ENCODE assay signal across 8 cellular contexts in genomic region chr15:57217716-57218598, GRCh38.
A peak's percentile ranks its signal among the peaks of the same experiment; 100 is the strongest.
DNase-seq lines count a peak whose midpoint lies in the region; ATAC-seq, FAIRE-seq and TF ChIP-seq lines count a peak whose summit lies in the region.
"Had no signal": no experiment of that assay in that cellular context is flagged by ENCODE, and none has a peak within 500 bp of the region (broad histone marks: within the 10 kb centered on the region; RNA-seq: fewer than 3 reads in every experiment).

No MANE protein-coding gene starts in this region.

- intact Hi-C loops in endothelial cell of umbilical vein (cut with micrococcal nuclease) (loop anchor here (10.0 kb wide), 1 partner anchor 333 kb away; no protein-coding TSS in a partner anchor), lower lobe of right lung (cut with DNase I) (no loop called here)

- H3K4me2 ChIP-seq in endothelial cell of umbilical vein (ENCODE audit: insufficient read depth, low read length), result no peak overlapping the region

- H3K27ac ChIP-seq in endothelial cell of umbilical vein (ENCODE audit: insufficient read depth, low read depth, low read length), result no peak overlapping the region
- no peak overlapping the region for H3K27ac ChIP-seq in rectal smooth muscle tissue (ENCODE audit: low read depth, low read length)
- no peak overlapping the region for H3K27ac ChIP-seq in lower lobe of right lung

- no peak for FAIRE-seq in endothelial cell of umbilical vein (lab: Jason Lieb, UNC)

- H3K9me3 ChIP-seq in endothelial cell of umbilical vein (replicated peaks; ENCODE audit: control insufficient read depth, insufficient read depth, low read length) (no peaks in the 10 kb centered on the region), lower lobe of right lung (no peaks in the 10 kb centered on the region)

- no peak for TF ChIP-seq POLR2A in endothelial cell of umbilical vein (IDR thresholded peaks at IDR 0.05; ENCODE audit: low read depth, low read length)

- H4K20me1 ChIP-seq in endothelial cell of umbilical vein (replicated peaks; ENCODE audit: control insufficient read depth, extremely low read depth, insufficient read depth, low read length), result no peaks in the 10 kb centered on the region

- CTCF ChIA-PET in endothelial cell of umbilical vein (lab: Charles Lee), result interaction anchor here (0.9 to 2.8 kb wide), 7 partner anchors 8 to 310 kb away, joined by 3 to 9 read pairs (median 5); no protein-coding TSS in a partner anchor

- no TSS peak for BruUV-seq in endothelial cell of umbilical vein (replicated peaks; lab: Mats Ljungman, UMichigan)

- H3K4me3 ChIP-seq in endothelial cell of umbilical vein (replicated peaks in 1 of 3; ENCODE audit: insufficient read depth in 1 of 3, low read depth in 1 of 3, low read length in 3 of 3) (no peak overlapping the region), rectal smooth muscle tissue (ENCODE audit: low read length) (peak overlapping the region; percentile 1), lower lobe of right lung (no peak overlapping the region)

- H3K9ac ChIP-seq in endothelial cell of umbilical vein (replicated peaks; ENCODE audit: extremely low read depth, insufficient read depth, low read length) (no peak overlapping the region), rectal smooth muscle tissue (ENCODE audit: low read length) (no peak overlapping the region)

- ATAC-seq in GM19463 (IDR thresholded peaks at IDR 0.05; ENCODE audit: unreplicated experiment), result no peak
- no peak for ATAC-seq in GM19452 (IDR thresholded peaks at IDR 0.05; ENCODE audit: unreplicated experiment)
- no peak for ATAC-seq in lower lobe of right lung

- TF ChIP-seq CTCF in endothelial cell of umbilical vein (IDR thresholded peaks at IDR 0.05; ENCODE audit: extremely low read depth in 1 of 2, insufficient read depth in 1 of 2, low read depth in 1 of 2, low read length in 2 of 2) (no peak), lower lobe of right lung (IDR thresholded peaks at IDR 0.05) (no peak)

- DNase-seq in H4 (ENCODE audit: low spot score) (peak; percentile 58), NCI-H1105 treated with DMSO at 0.1 percent for 48 hours (lab: John Stamatoyannopoulos, UW) (peak; percentile 71), endothelial cell of umbilical vein (ENCODE audit: low read depth, low spot score) (peak; percentile 27), lower lobe of right lung (no peak)
- DNase-seq: activated naive CD8-positive, alpha-beta T cell treated with anti-CD3 and anti-CD28 coated beads, Interleukin-2, amount 10 ng/mL, durations not matched to agents 7 days and 5 days had no signal

- dilution Hi-C loops in endothelial cell of umbilical vein (cut with MboI; ENCODE audit: extremely low pct_ligation_motif_present, low sequenced_read_pairs), result no loop called here

- H3K36me3 ChIP-seq in endothelial cell of umbilical vein (ENCODE audit: control insufficient read depth in 2 of 2, extremely low read depth in 1 of 2, insufficient read depth in 2 of 2, low read length in 2 of 2) (no peaks in the 10 kb centered on the region), rectal smooth muscle tissue (ENCODE audit: control insufficient read depth, insufficient read depth, low read length) (no peaks in the 10 kb centered on the region), lower lobe of right lung (no peaks in the 10 kb centered on the region)

- no peak overlapping the region for H2AFZ ChIP-seq in endothelial cell of umbilical vein (ENCODE audit: low read depth, low read length)

- peaks cover 28% of the 10 kb centered on the region for H3K79me2 ChIP-seq in endothelial cell of umbilical vein (ENCODE audit: control insufficient read depth, insufficient read depth, low read length)

- H3K9me1 ChIP-seq in endothelial cell of umbilical vein (replicated peaks; ENCODE audit: control insufficient read depth, extremely low read depth, insufficient read depth, low read length), result no peaks in the 10 kb centered on the region

- H3K27me3 ChIP-seq in endothelial cell of umbilical vein (ENCODE audit: control insufficient read depth in 2 of 2, insufficient read depth in 2 of 2, low read length in 2 of 2) (no peaks in the 10 kb centered on the region), rectal smooth muscle tissue (ENCODE audit: control insufficient read depth, insufficient read depth, low read length) (no peaks in the 10 kb centered on the region), lower lobe of right lung (ENCODE audit: low read depth) (no peaks in the 10 kb centered on the region)

- POLR2A ChIA-PET in endothelial cell of umbilical vein (lab: Charles Lee), result no interaction called here

- H3K4me1 ChIP-seq in endothelial cell of umbilical vein (ENCODE audit: control insufficient read depth, extremely low read depth, insufficient read depth, low read length) (peaks cover 18% of the 10 kb centered on the region), rectal smooth muscle tissue (ENCODE audit: control insufficient read depth, insufficient read depth, low read length) (peaks cover 8% of the 10 kb centered on the region), lower lobe of right lung (peaks cover 41% of the 10 kb centered on the region)

TF ChIP-seq in endothelial cell of umbilical vein, 7 proteins besides CTCF, POLR2A, EP300 and RAD21:
- TF ChIP-seq EZH2 (IDR thresholded peaks at IDR 0.05; ENCODE audit: borderline replicate concordance, low read depth, low read length, severe bottlenecking) (no peak), FOS (IDR thresholded peaks at IDR 0.05; ENCODE audit: borderline replicate concordance, insufficient read depth, low read length) (no peak), GATA2 (IDR thresholded peaks at IDR 0.05; ENCODE audit: insufficient read depth, insufficient read length, low read depth, low read length) (no peak)
